Comparison of ENCODE assay signal across 17 cellular contexts in the genomic region with DNA sequence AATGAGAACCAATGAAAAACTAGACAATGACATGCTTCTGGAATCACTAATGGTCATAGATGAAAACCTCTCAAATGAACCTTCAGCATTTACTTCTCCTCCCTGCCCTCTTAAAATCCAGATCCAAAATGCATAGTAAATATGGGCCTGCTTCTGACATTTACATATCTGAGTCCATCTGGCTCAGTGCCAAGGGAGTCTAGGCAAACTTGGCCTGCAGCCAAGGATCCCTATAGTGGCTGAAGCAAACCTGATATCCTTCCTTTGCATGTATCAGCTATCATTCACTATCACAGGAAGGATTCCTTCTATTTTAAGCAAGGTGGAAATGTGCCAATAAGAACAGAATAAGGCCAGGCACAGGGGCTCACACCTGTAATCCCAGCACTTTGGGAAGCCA.
DNase-seq lines count a peak whose midpoint lies in the region; ATAC-seq and TF ChIP-seq lines count a peak whose summit lies in the region.
"Had no signal": no experiment of that assay in that cellular context is flagged by ENCODE, and none has a peak within 500 bp of the region (broad histone marks: within the 10 kb centered on the region; RNA-seq: fewer than 3 reads in every experiment).

No MANE protein-coding gene starts in this region.

- H3K27ac ChIP-seq in smooth muscle cell (ENCODE audit: low read depth), result no peak overlapping the region
- H3K27ac ChIP-seq: 22Rv1, ascending aorta, dorsolateral prefrontal cortex, lower lobe of right lung, neural progenitor cell had no signal

- DNase-seq in DMS 273 (lab: John Stamatoyannopoulos, UW; ENCODE audit: unreplicated experiment) (peak; percentile 85), DMS 273 treated with DMSO at 0.1 percent for 48 hours (lab: John Stamatoyannopoulos, UW) (no peak), NCI-H187 (lab: John Stamatoyannopoulos, UW) (peak; percentile 40 to 80), NCI-H748 treated with DMSO at 0.1 percent for 48 hours (lab: John Stamatoyannopoulos, UW) (peak; percentile 82), mesothelial cell of epicardium (ENCODE audit: low spot score in 2 of 2, unreplicated experiment in 2 of 2) (peak in 1 of 2 experiments; percentile 35), ACHN (no peak), smooth muscle cell (lab: John Stamatoyannopoulos, UW; ENCODE audit: unreplicated experiment) (no peak)
- DNase-seq: activated CD4-positive, alpha-beta memory T cell treated with anti-CD3 and anti-CD28 coated beads for 36 hours; activated effector memory CD4-positive, alpha-beta T cell treated with Interleukin-2 at 50 U/mL for 16 hours; CD8-positive, alpha-beta T cell; dorsolateral prefrontal cortex; lower lobe of right lung; MG63 had no signal

- H3F3A ChIP-seq in smooth muscle cell (ENCODE audit: low read depth), result no peaks in the 10 kb centered on the region

- no peaks in the 10 kb centered on the region for H3K27me3 ChIP-seq in smooth muscle cell (ENCODE audit: low read depth)
- H3K27me3 ChIP-seq: ascending aorta, dorsolateral prefrontal cortex, MG63, neural progenitor cell had no signal

- H3K36me3 Mint-ChIP-seq in mesothelial cell of epicardium, result peaks cover 15% of the 10 kb centered on the region
- H3K36me3 Mint-ChIP-seq: CD8-positive, alpha-beta T cell had no signal

- H3K4me2 ChIP-seq in smooth muscle cell, result no peak overlapping the region
- H3K4me2 ChIP-seq: neural progenitor cell had no signal

- no peaks in the 10 kb centered on the region for H3K9me3 Mint-ChIP-seq in mesothelial cell of epicardium
- H3K9me3 Mint-ChIP-seq: activated CD4-positive, alpha-beta memory T cell treated with anti-CD3 and anti-CD28 coated beads for 36 hours; CD8-positive, alpha-beta T cell had no signal

- H3K27me3 Mint-ChIP-seq in mesothelial cell of epicardium (ENCODE audit: low read depth), result no peaks in the 10 kb centered on the region
- H3K27me3 Mint-ChIP-seq: activated CD4-positive, alpha-beta memory T cell treated with anti-CD3 and anti-CD28 coated beads for 36 hours had no signal

- H3K79me2 ChIP-seq in smooth muscle cell (ENCODE audit: low read depth), result no peaks in the 10 kb centered on the region

- H2AFZ ChIP-seq in smooth muscle cell (ENCODE audit: low read depth), result no peak overlapping the region
- H2AFZ ChIP-seq: neural progenitor cell had no signal

- H3K27ac Mint-ChIP-seq in mesothelial cell of epicardium, result peak overlapping the region; percentile 18
- H3K27ac Mint-ChIP-seq: activated CD4-positive, alpha-beta memory T cell treated with anti-CD3 and anti-CD28 coated beads for 36 hours; CD8-positive, alpha-beta T cell; neural progenitor cell had no signal

- no peaks in the 10 kb centered on the region for H3K36me3 ChIP-seq in smooth muscle cell (ENCODE audit: low read depth)
- H3K36me3 ChIP-seq: MG63, neural progenitor cell had no signal

- H3K4me3 Mint-ChIP-seq in mesothelial cell of epicardium, result no peak overlapping the region
- H3K4me3 Mint-ChIP-seq: activated CD4-positive, alpha-beta memory T cell treated with anti-CD3 and anti-CD28 coated beads for 36 hours; CD8-positive, alpha-beta T cell; neural progenitor cell had no signal

- peaks cover 6% of the 10 kb centered on the region for H3K4me1 Mint-ChIP-seq in mesothelial cell of epicardium

- no peak overlapping the region for H3K4me3 ChIP-seq in smooth muscle cell
- H3K4me3 ChIP-seq: ascending aorta, dorsolateral prefrontal cortex, lower lobe of right lung, MG63, neural progenitor cell had no signal

- in situ Hi-C loops in ACHN (cut with HindIII; ENCODE audit: low pct_ligation_motif_present, low pct_unique_long_range_greater_than_20kb, low sequenced_read_pairs), result no loop called here

- no peak overlapping the region for H3K9ac ChIP-seq in smooth muscle cell (ENCODE audit: low read depth)
- H3K9ac ChIP-seq: neural progenitor cell had no signal

- no peaks in the 10 kb centered on the region for H4K20me1 ChIP-seq in smooth muscle cell (ENCODE audit: low read depth)

- TF ChIP-seq CTCF in mesothelial cell of epicardium (IDR thresholded peaks at IDR 0.05; ENCODE audit: unreplicated experiment) (no peak), smooth muscle cell (IDR thresholded peaks at IDR 0.05; ENCODE audit: borderline replicate concordance, insufficient read depth, poor library complexity, severe bottlenecking) (no peak)

- H3K9me3 ChIP-seq in smooth muscle cell (replicated peaks; ENCODE audit: low read depth), result no peaks in the 10 kb centered on the region
- H3K9me3 ChIP-seq: ascending aorta, lower lobe of right lung, MG63 had no signal

- H3K4me1 ChIP-seq in smooth muscle cell (ENCODE audit: low read depth), result no peaks in the 10 kb centered on the region
- H3K4me1 ChIP-seq: ascending aorta, lower lobe of right lung, neural progenitor cell had no signal

- ATAC-seq in GM21576 (IDR thresholded peaks at IDR 0.05; ENCODE audit: unreplicated experiment), result no peak
- ATAC-seq: CD8-positive, alpha-beta T cell; lower lobe of right lung had no signal

Comparison
In these comparisons a context has a peak if more than half of its experiments do, and no peak if none do; other contexts are left out.
1. DNase-seq: peak in DMS 273 (single experiment), NCI-H187 (2 of 2) and NCI-H748 treated with DMSO at 0.1 percent for 48 hours (single experiment); none in DMS 273 treated with DMSO at 0.1 percent for 48 hours (single experiment), ACHN (single experiment) and smooth muscle cell (single experiment).